In the genomic region with DNA sequence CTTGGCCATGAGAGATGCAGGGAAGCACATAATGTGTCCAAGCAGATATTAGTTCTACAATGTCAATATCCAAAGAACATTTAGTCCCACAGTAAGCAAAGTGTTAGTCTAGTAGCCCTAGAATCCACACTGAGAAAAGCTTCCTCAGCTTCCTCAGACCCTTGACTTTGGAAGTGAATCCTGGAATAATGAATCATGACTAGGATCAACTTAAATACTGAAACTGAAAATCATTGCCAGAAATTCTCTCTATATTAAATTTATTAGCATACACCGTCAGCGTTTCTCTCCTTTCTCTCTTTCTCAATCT, we compare ENCODE assay signal across 16 cellular contexts.
DNase-seq lines count a peak whose midpoint lies in the region; ATAC-seq and TF ChIP-seq lines count a peak whose summit lies in the region.
"Had no signal": no experiment of that assay in that cellular context is flagged by ENCODE, and none has a peak within 500 bp of the region (broad histone marks: within the 10 kb centered on the region; RNA-seq: fewer than 3 reads in every experiment).

No MANE protein-coding gene starts in this region.

- H3K79me2 ChIP-seq in neural progenitor cell (ENCODE audit: low read depth): no peaks in the 10 kb centered on the region

- DNase-seq in endodermal cell (no peak), neural progenitor cell (ENCODE audit: low spot score) (no peak), nephron progenitor cell (no peak), dedifferentiated amniotic fluid mesenchymal stem cell (ENCODE audit: extremely low spot score) (no peak)
- DNase-seq: 8988T; AML-193; CD4-positive, CD25-positive, alpha-beta regulatory T cell; DMS53; GOT3; HFFc6 had no signal

- 82% methylated on average over 2 of the region's 2 CpGs; no CpG with 5 or more reads in 1 of the 2 experiments for WGBS in endodermal cell (ENCODE audit: insufficient coverage in 1 of 2, insufficient read length in 1 of 2), 2 experiments

- H4K20me1 ChIP-seq in neural progenitor cell (ENCODE audit: low read depth): no peaks in the 10 kb centered on the region
- H4K20me1 ChIP-seq: BLaER1 had no signal

- H3K27ac ChIP-seq in C4-2B (peak overlapping the region; percentile 90), HUES6 (ENCODE audit: low read depth, low read length) (no peak overlapping the region; the same call in 1 of the 2 replicates), endodermal cell (ENCODE audit: low read depth, low read length) (peak overlapping the region; percentile 55), neural progenitor cell (no peak overlapping the region)
- H3K27ac ChIP-seq: BLaER1 had no signal

- H3K4me3 ChIP-seq in HUES6 (ENCODE audit: low read depth, low read length) (no peak overlapping the region), endodermal cell (ENCODE audit: low read length) (peak overlapping the region; percentile 18), neural progenitor cell (no peak overlapping the region)
- H3K4me3 ChIP-seq: BLaER1, HAP-1 had no signal

- H3K4me3 Mint-ChIP-seq in endodermal cell: peak overlapping the region; percentile 12
- H3K4me3 Mint-ChIP-seq in neural progenitor cell: no peak overlapping the region
- H3K4me3 Mint-ChIP-seq in nephron progenitor cell: no peak overlapping the region
- H3K4me3 Mint-ChIP-seq: CD4-positive, CD25-positive, alpha-beta regulatory T cell; HFFc6 had no signal

- H3K4me1 ChIP-seq in HUES6 (ENCODE audit: control insufficient read depth, insufficient read depth, low read length) (peaks cover 44% of the 10 kb centered on the region), endodermal cell (ENCODE audit: control insufficient read depth, insufficient read depth, low read length) (peaks cover 19% of the 10 kb centered on the region), neural progenitor cell (peaks cover 36% of the 10 kb centered on the region)

- peak overlapping the region; percentile 40 for H3K4me2 ChIP-seq in neural progenitor cell
- H3K4me2 ChIP-seq: BLaER1 had no signal

- H3K9me3 ChIP-seq in HUES6 (ENCODE audit: control insufficient read depth, insufficient read depth, low read depth, low read length) (no peaks in the 10 kb centered on the region), endodermal cell (ENCODE audit: control insufficient read depth, low read length) (no peaks in the 10 kb centered on the region), neural progenitor cell (ENCODE audit: low read depth) (no peaks in the 10 kb centered on the region)
- H3K9me3 ChIP-seq: BLaER1, HAP-1 had no signal

- H2AFZ ChIP-seq in neural progenitor cell (replicated peaks): no peak overlapping the region

- no peaks in the 10 kb centered on the region for H3K9me3 Mint-ChIP-seq in endodermal cell
- H3K9me3 Mint-ChIP-seq in neural progenitor cell: no peaks in the 10 kb centered on the region
- no peaks in the 10 kb centered on the region for H3K9me3 Mint-ChIP-seq in nephron progenitor cell

- H3K27me3 Mint-ChIP-seq in endodermal cell (ENCODE audit: insufficient read depth) (no peaks in the 10 kb centered on the region), neural progenitor cell (ENCODE audit: insufficient read depth, low read depth) (no peaks in the 10 kb centered on the region), nephron progenitor cell (ENCODE audit: low read depth, poor library complexity) (no peaks in the 10 kb centered on the region)
- H3K27me3 Mint-ChIP-seq: CD4-positive, CD25-positive, alpha-beta regulatory T cell had no signal

- no peak for ATAC-seq in HG03432 (IDR thresholded peaks at IDR 0.05; ENCODE audit: unreplicated experiment)
- ATAC-seq in GM21825 (IDR thresholded peaks at IDR 0.05; ENCODE audit: unreplicated experiment): no peak

- H3K36me3 ChIP-seq in HUES6 (ENCODE audit: control insufficient read depth, insufficient read depth, low read length) (no peaks in the 10 kb centered on the region), endodermal cell (ENCODE audit: control insufficient read depth, insufficient read depth, low read length) (no peaks in the 10 kb centered on the region), neural progenitor cell (no peaks in the 10 kb centered on the region)
- H3K36me3 ChIP-seq: BLaER1, HAP-1 had no signal

- H3K9ac ChIP-seq in HUES6 (ENCODE audit: low read length): peak overlapping the region; percentile 16
- peak overlapping the region; percentile 64 for H3K9ac ChIP-seq in endodermal cell (ENCODE audit: extremely low read depth, low read length, poor library complexity, severe bottlenecking)
- no peak overlapping the region for H3K9ac ChIP-seq in neural progenitor cell
- H3K9ac ChIP-seq: BLaER1 had no signal

- peaks cover 8% of the 10 kb centered on the region for H3F3A ChIP-seq in neural progenitor cell (ENCODE audit: low read depth)

- H3K27ac Mint-ChIP-seq in endodermal cell (peak overlapping the region; percentile 95), neural progenitor cell (no peak overlapping the region), nephron progenitor cell (no peak overlapping the region)
- H3K27ac Mint-ChIP-seq: CD4-positive, CD25-positive, alpha-beta regulatory T cell; HFFc6 had no signal

- no peaks in the 10 kb centered on the region for H3K27me3 ChIP-seq in HUES6 (ENCODE audit: control insufficient read depth, insufficient read depth, low read length)
- no peaks in the 10 kb centered on the region for H3K27me3 ChIP-seq in endodermal cell (ENCODE audit: control insufficient read depth, insufficient read depth, low read length, poor library complexity, severe bottlenecking)
- H3K27me3 ChIP-seq in neural progenitor cell: no peaks in the 10 kb centered on the region
- H3K27me3 ChIP-seq: BLaER1 had no signal

- TF ChIP-seq CTCF in C4-2B (conservative IDR thresholded peaks at IDR 0.05): no peak
- no peak for TF ChIP-seq CTCF in endodermal cell (conservative IDR thresholded peaks at IDR 0.05)
- no peak for TF ChIP-seq CTCF in neural progenitor cell (IDR thresholded peaks at IDR 0.05)
- TF ChIP-seq CTCF in nephron progenitor cell (IDR thresholded peaks at IDR 0.05): no peak

- no peaks in the 10 kb centered on the region for H3K36me3 Mint-ChIP-seq in endodermal cell (ENCODE audit: low read depth)
- no peaks in the 10 kb centered on the region for H3K36me3 Mint-ChIP-seq in neural progenitor cell
- no peaks in the 10 kb centered on the region for H3K36me3 Mint-ChIP-seq in nephron progenitor cell (ENCODE audit: low read depth)
- H3K36me3 Mint-ChIP-seq: CD4-positive, CD25-positive, alpha-beta regulatory T cell had no signal

- peaks cover 62% of the 10 kb centered on the region for H3K4me1 Mint-ChIP-seq in endodermal cell
- H3K4me1 Mint-ChIP-seq in neural progenitor cell: peaks cover 11% of the 10 kb centered on the region
- H3K4me1 Mint-ChIP-seq in nephron progenitor cell: peaks cover 33% of the 10 kb centered on the region

Comparison
In these comparisons a context has a peak if more than half of its experiments do, and no peak if none do; other contexts are left out.
1. H3K27ac ChIP-seq: peak in C4-2B (single experiment) and endodermal cell (single experiment); none in HUES6 (single experiment) and neural progenitor cell (single experiment).